ENCODE assay signal across 1 cellular context in the genomic region with DNA sequence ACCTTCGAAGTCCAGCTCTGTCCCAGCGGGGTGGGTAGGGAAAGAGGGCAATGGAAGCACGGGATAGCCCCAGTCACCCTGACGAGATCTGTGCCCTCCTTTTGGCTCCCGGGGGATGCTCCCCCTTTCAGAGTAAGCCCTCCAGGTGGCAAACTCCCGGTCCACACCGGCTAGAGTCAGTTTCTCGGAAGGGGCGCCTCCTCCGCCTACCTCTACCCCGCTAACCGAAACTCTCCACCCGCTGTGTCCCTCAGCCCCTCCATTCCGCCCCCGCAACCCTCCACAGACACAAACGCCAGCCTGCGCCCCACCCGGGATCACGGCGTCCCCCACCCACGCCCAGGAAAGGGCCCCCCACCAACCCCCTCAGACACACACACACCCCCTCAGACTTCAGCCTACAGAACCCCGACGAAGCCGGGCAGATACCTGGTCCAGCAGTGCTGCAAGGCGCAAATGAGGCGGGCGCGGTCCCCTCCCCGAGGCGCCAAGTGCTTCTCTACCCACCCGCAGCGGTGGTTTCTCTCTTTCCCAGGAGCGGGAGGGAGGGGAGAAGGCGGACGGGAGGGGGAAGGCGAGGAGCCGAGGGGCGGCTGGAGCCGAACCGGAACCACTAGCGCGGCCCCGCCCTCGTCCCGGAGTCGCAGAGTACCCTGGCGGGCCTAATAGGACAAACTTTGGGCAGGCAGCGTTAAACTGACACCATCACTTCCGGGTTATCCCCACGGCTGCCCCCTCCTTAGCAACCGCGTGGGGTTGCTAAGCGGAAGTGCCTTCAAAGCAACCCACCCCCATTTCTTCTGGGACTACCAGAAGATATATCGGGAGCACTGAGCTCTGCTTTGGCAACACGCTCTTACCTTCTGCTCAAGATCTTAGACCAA.
A peak's percentile ranks its signal among the peaks of the same experiment; 100 is the strongest.
TF ChIP-seq lines count a peak whose summit lies in the region.

Gene CSNK1G1 (minus strand): TSS at position 615 of the 884 bp plus-strand sequence. CDS start 55,674 bp downstream, outside the sequence.

TF ChIP-seq in H1, 55 proteins besides CTCF, POLR2A, EP300 and RAD21:
- TF ChIP-seq SIX5 (IDR thresholded peaks at IDR 0.05; ENCODE audit: low read depth, low read length): no peak; the same call in 1 of the 2 replicates
- TF ChIP-seq MAFK (IDR thresholded peaks at IDR 0.05; ENCODE audit: low read depth, low read length): no peak
- TF ChIP-seq BACH1 (IDR thresholded peaks at IDR 0.05; ENCODE audit: low read length): peak; percentile 5; the same call in 1 of the 2 replicates
- no peak; the same call in none of the 2 replicates for TF ChIP-seq MAX (IDR thresholded peaks at IDR 0.05)
- peak; percentile 46 for TF ChIP-seq ASH2L (IDR thresholded peaks at IDR 0.05; ENCODE audit: low read length)
- no peak for TF ChIP-seq NRF1 (IDR thresholded peaks at IDR 0.05; ENCODE audit: low read depth, low read length)
- TF ChIP-seq PHF8 (conservative IDR thresholded peaks at IDR 0.05; ENCODE audit: low read depth, low read length): peak; percentile 73
- TF ChIP-seq CREB1 (IDR thresholded peaks at IDR 0.05): peak; percentile 54
- TF ChIP-seq CHD2 (IDR thresholded peaks at IDR 0.05; ENCODE audit: low read length): peak; percentile 71
- TF ChIP-seq, protein P1, sequence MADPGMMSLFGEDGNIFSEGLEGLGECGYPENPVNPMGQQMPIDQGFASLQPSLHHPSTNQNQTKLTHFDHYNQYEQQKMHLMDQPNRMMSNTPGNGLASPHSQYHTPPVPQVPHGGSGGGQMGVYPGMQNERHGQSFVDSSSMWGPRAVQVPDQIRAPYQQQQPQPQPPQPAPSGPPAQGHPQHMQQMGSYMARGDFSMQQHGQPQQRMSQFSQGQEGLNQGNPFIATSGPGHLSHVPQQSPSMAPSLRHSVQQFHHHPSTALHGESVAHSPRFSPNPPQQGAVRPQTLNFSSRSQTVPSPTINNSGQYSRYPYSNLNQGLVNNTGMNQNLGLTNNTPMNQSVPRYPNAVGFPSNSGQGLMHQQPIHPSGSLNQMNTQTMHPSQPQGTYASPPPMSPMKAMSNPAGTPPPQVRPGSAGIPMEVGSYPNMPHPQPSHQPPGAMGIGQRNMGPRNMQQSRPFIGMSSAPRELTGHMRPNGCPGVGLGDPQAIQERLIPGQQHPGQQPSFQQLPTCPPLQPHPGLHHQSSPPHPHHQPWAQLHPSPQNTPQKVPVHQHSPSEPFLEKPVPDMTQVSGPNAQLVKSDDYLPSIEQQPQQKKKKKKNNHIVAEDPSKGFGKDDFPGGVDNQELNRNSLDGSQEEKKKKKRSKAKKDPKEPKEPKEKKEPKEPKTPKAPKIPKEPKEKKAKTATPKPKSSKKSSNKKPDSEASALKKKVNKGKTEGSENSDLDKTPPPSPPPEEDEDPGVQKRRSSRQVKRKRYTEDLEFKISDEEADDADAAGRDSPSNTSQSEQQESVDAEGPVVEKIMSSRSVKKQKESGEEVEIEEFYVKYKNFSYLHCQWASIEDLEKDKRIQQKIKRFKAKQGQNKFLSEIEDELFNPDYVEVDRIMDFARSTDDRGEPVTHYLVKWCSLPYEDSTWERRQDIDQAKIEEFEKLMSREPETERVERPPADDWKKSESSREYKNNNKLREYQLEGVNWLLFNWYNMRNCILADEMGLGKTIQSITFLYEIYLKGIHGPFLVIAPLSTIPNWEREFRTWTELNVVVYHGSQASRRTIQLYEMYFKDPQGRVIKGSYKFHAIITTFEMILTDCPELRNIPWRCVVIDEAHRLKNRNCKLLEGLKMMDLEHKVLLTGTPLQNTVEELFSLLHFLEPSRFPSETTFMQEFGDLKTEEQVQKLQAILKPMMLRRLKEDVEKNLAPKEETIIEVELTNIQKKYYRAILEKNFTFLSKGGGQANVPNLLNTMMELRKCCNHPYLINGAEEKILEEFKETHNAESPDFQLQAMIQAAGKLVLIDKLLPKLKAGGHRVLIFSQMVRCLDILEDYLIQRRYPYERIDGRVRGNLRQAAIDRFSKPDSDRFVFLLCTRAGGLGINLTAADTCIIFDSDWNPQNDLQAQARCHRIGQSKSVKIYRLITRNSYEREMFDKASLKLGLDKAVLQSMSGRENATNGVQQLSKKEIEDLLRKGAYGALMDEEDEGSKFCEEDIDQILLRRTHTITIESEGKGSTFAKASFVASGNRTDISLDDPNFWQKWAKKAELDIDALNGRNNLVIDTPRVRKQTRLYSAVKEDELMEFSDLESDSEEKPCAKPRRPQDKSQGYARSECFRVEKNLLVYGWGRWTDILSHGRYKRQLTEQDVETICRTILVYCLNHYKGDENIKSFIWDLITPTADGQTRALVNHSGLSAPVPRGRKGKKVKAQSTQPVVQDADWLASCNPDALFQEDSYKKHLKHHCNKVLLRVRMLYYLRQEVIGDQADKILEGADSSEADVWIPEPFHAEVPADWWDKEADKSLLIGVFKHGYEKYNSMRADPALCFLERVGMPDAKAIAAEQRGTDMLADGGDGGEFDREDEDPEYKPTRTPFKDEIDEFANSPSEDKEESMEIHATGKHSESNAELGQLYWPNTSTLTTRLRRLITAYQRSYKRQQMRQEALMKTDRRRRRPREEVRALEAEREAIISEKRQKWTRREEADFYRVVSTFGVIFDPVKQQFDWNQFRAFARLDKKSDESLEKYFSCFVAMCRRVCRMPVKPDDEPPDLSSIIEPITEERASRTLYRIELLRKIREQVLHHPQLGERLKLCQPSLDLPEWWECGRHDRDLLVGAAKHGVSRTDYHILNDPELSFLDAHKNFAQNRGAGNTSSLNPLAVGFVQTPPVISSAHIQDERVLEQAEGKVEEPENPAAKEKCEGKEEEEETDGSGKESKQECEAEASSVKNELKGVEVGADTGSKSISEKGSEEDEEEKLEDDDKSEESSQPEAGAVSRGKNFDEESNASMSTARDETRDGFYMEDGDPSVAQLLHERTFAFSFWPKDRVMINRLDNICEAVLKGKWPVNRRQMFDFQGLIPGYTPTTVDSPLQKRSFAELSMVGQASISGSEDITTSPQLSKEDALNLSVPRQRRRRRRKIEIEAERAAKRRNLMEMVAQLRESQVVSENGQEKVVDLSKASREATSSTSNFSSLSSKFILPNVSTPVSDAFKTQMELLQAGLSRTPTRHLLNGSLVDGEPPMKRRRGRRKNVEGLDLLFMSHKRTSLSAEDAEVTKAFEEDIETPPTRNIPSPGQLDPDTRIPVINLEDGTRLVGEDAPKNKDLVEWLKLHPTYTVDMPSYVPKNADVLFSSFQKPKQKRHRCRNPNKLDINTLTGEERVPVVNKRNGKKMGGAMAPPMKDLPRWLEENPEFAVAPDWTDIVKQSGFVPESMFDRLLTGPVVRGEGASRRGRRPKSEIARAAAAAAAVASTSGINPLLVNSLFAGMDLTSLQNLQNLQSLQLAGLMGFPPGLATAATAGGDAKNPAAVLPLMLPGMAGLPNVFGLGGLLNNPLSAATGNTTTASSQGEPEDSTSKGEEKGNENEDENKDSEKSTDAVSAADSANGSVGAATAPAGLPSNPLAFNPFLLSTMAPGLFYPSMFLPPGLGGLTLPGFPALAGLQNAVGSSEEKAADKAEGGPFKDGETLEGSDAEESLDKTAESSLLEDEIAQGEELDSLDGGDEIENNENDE (IDR thresholded peaks at IDR 0.05; ENCODE audit: insufficient replicate concordance, low read length): no peak
- no peak for TF ChIP-seq ATF2 (IDR thresholded peaks at IDR 0.05; ENCODE audit: low read length)
- TF ChIP-seq SP2 (IDR thresholded peaks at IDR 0.05; ENCODE audit: low read length): no peak
- peak; percentile 82 for TF ChIP-seq TAF1 (IDR thresholded peaks at IDR 0.05; ENCODE audit: low read depth, low read length)
- TF ChIP-seq NANOG (IDR thresholded peaks at IDR 0.05; ENCODE audit: insufficient read depth, low read depth, low read length, poor library complexity, severe bottlenecking): no peak
- TF ChIP-seq EGR1 (IDR thresholded peaks at IDR 0.05; ENCODE audit: borderline replicate concordance, low read depth, low read length): peak; percentile 70; the same call in 1 of the 2 replicates
- no peak for TF ChIP-seq POU5F1 (IDR thresholded peaks at IDR 0.05; ENCODE audit: low read depth, low read length)
- no peak for TF ChIP-seq EZH2 (IDR thresholded peaks at IDR 0.05; ENCODE audit: low read depth, low read length, severe bottlenecking)
- peak; percentile 93 for TF ChIP-seq GABPA (IDR thresholded peaks at IDR 0.05; ENCODE audit: borderline replicate concordance, insufficient read depth, low read length)
- TF ChIP-seq YY1 (IDR thresholded peaks at IDR 0.05; ENCODE audit: low read depth, low read length): no peak
- TF ChIP-seq SP1 (IDR thresholded peaks at IDR 0.05; ENCODE audit: low read depth, low read length): 0 out of 2 replicates have a peak, but pooled peaks have one; percentile 55
- peak; percentile 35; the same call in 1 of the 2 replicates for TF ChIP-seq TBP (IDR thresholded peaks at IDR 0.05; ENCODE audit: low read depth, low read length)
- no peak for TF ChIP-seq TAF7 (optimal IDR thresholded peaks at IDR 0.05; ENCODE audit: borderline replicate concordance, low read depth, low read length)
- TF ChIP-seq POLR2AphosphoS5 (IDR thresholded peaks at IDR 0.05; ENCODE audit: low read depth, low read length): peak; percentile 52
- no peak for TF ChIP-seq BCL11A (IDR thresholded peaks at IDR 0.05; ENCODE audit: low read depth in 2 of 2, low read length in 2 of 2)
- no peak for TF ChIP-seq GTF2F1 (IDR thresholded peaks at IDR 0.05; ENCODE audit: borderline replicate concordance, low read depth, low read length)
- no peak for TF ChIP-seq TCF12 (IDR thresholded peaks at IDR 0.05; ENCODE audit: low read depth, low read length)
- 0 out of 4 replicates have a peak, but pooled peaks of 1 of the 2 experiments have one; percentile 10 for TF ChIP-seq HDAC2 (IDR thresholded peaks at IDR 0.05; ENCODE audit: borderline replicate concordance in 1 of 2, low read depth in 2 of 2, low read length in 2 of 2)
- 0 out of 2 replicates have a peak, but pooled peaks have one; percentile 37 for TF ChIP-seq SRF (IDR thresholded peaks at IDR 0.05; ENCODE audit: low read depth, low read length)
- TF ChIP-seq ATF3 (IDR thresholded peaks at IDR 0.05; ENCODE audit: insufficient read depth, low read depth, low read length): no peak
- TF ChIP-seq CBX5 (IDR thresholded peaks at IDR 0.05; ENCODE audit: low read depth, low read length): no peak
- TF ChIP-seq SIRT6 (IDR thresholded peaks at IDR 0.05; ENCODE audit: low read length): no peak
- no peak for TF ChIP-seq E2F6 (IDR thresholded peaks at IDR 0.05)
- no peak for TF ChIP-seq HDAC6 (IDR thresholded peaks at IDR 0.05; ENCODE audit: low read depth, low read length)
- no peak for TF ChIP-seq KDM1A (IDR thresholded peaks at IDR 0.05; ENCODE audit: borderline replicate concordance, low read length)
- TF ChIP-seq CTBP2 (IDR thresholded peaks at IDR 0.05; ENCODE audit: borderline replicate concordance, insufficient read depth, insufficient read length, low read length): no peak
- no peak for TF ChIP-seq KDM5A (IDR thresholded peaks at IDR 0.05; ENCODE audit: low read length)
- no peak for TF ChIP-seq SP4 (IDR thresholded peaks at IDR 0.05; ENCODE audit: low read length)
- no peak for TF ChIP-seq ZNF274 (IDR thresholded peaks at IDR 0.05; ENCODE audit: borderline replicate concordance, extremely low read depth, low read length)
- TF ChIP-seq USF2 (IDR thresholded peaks at IDR 0.05; ENCODE audit: low read length): no peak
- no peak for TF ChIP-seq RNF2 (IDR thresholded peaks at IDR 0.05; ENCODE audit: borderline replicate concordance, low read depth, low read length, missing control alignments, poor library complexity, severe bottlenecking)
- TF ChIP-seq RXRA (IDR thresholded peaks at IDR 0.05; ENCODE audit: insufficient read depth, low read depth, low read length): no peak
- TF ChIP-seq CBX8 (IDR thresholded peaks at IDR 0.05; ENCODE audit: borderline replicate concordance, low read depth, low read length): no peak
- TF ChIP-seq SAP30 (IDR thresholded peaks at IDR 0.05; ENCODE audit: insufficient read depth, insufficient replicate concordance, low read length): no peak
- no peak for TF ChIP-seq SUZ12 (IDR thresholded peaks at IDR 0.05; ENCODE audit: low read length)
- TF ChIP-seq CHD1 (IDR thresholded peaks at IDR 0.05; ENCODE audit: low read depth, low read length): no peak
- peak; percentile 97 to 98 for TF ChIP-seq SIN3A (conservative IDR thresholded peaks at IDR 0.05 in 1 of 2, IDR thresholded peaks at IDR 0.05 in 1 of 2; ENCODE audit: low read depth in 1 of 2, low read length in 2 of 2)
- TF ChIP-seq JUND (IDR thresholded peaks at IDR 0.05; ENCODE audit: low read length): no peak
- TF ChIP-seq RBBP5 (IDR thresholded peaks at IDR 0.05; ENCODE audit: borderline replicate concordance, low read depth, low read length): no peak
- no peak for TF ChIP-seq JUN (IDR thresholded peaks at IDR 0.05; ENCODE audit: low read depth, low read length)
- no peak for TF ChIP-seq FOSL1 (IDR thresholded peaks at IDR 0.05; ENCODE audit: insufficient read depth, low read depth, low read length)
- TF ChIP-seq CEBPB (IDR thresholded peaks at IDR 0.05; ENCODE audit: low read depth, low read length): no peak
- TF ChIP-seq BRCA1 (IDR thresholded peaks at IDR 0.05; ENCODE audit: low read depth, low read length): no peak
- TF ChIP-seq KDM4A (IDR thresholded peaks at IDR 0.05; ENCODE audit: low read depth, low read length, severe bottlenecking): peak; percentile 28
- TF ChIP-seq TEAD4 (IDR thresholded peaks at IDR 0.05; ENCODE audit: low read depth, low read length): no peak
